In genomic region chr13:97226788-97227627, GRCh38 we compare ENCODE assay signal across 8 cellular contexts. TPM values are rescaled to one million over a fixed set of nuclear protein-coding genes. Genes with fewer than 3 reads are reported as not detected.
DNase-seq lines count a peak whose midpoint lies in the region; ATAC-seq, FAIRE-seq and TF ChIP-seq lines count a peak whose summit lies in the region.

No MANE protein-coding gene starts in this region.

- peaks cover 40% of the 10 kb centered on the region for H3K4me1 ChIP-seq in Caco-2
- H3K4me1 ChIP-seq in fibroblast of lung (ENCODE audit: control insufficient read depth, extremely low read depth, insufficient read depth, low read length) = peaks cover 13% of the 10 kb centered on the region
- H3K4me1 ChIP-seq in skeletal muscle satellite cell (ENCODE audit: control insufficient read depth, insufficient read depth, low read length) = peaks cover 43% of the 10 kb centered on the region

- CTCF ChIA-PET in Caco-2 (lab: Charles Lee) = no interaction called here

- H3K9me3 ChIP-seq in Caco-2 (no peaks in the 10 kb centered on the region), fibroblast of lung (ENCODE audit: control insufficient read depth, insufficient read depth, low read depth, low read length) (no peaks in the 10 kb centered on the region), skeletal muscle satellite cell (replicated peaks; ENCODE audit: low read length) (no peaks in the 10 kb centered on the region)

- no peaks in the 10 kb centered on the region for H3K9me3 Mint-ChIP-seq in Caco-2 (ENCODE audit: unreplicated experiment)
- no peaks in the 10 kb centered on the region for H3K9me3 Mint-ChIP-seq in activated CD4-positive, alpha-beta T cell treated with anti-CD3 and anti-CD28 coated beads, Interleukin-2, amount 10 ng/mL, durations not matched to agents 24 days and 14 days

- peak overlapping the region; percentile 25 for H3K27ac Mint-ChIP-seq in Caco-2 (ENCODE audit: unreplicated experiment)
- peak overlapping the region; percentile 70 for H3K27ac Mint-ChIP-seq in activated CD4-positive, alpha-beta T cell treated with anti-CD3 and anti-CD28 coated beads, Interleukin-2, amount 10 ng/mL, durations not matched to agents 24 days and 14 days

- FAIRE-seq in RCC 7860 (lab: Jason Lieb, UNC) = no peak

- H3K4me3 Mint-ChIP-seq in Caco-2 (ENCODE audit: unreplicated experiment) = peak overlapping the region; percentile 13
- H3K4me3 Mint-ChIP-seq in activated CD4-positive, alpha-beta T cell treated with anti-CD3 and anti-CD28 coated beads, Interleukin-2, amount 10 ng/mL, durations not matched to agents 24 days and 14 days = peak overlapping the region; percentile 86

- DNase-seq in Caco-2 = no peak
- peak; percentile 85 for DNase-seq in activated CD4-positive, alpha-beta T cell treated with anti-CD3 and anti-CD28 coated beads, Interleukin-2, amount 10 ng/mL, durations not matched to agents 24 days and 14 days
- no peak for DNase-seq in fibroblast of lung (ENCODE audit: low read depth in 2 of 2)
- DNase-seq in RCC 7860 (ENCODE audit: low spot score) = no peak
- no peak for DNase-seq in NOMO-1 treated with dmso at 0.1 percent for 144 hours (lab: John Stamatoyannopoulos, UW; ENCODE audit: unreplicated experiment)

- no peak overlapping the region for H3K27ac ChIP-seq in fibroblast of lung (ENCODE audit: insufficient read depth, low read length)

- ATAC-seq in GM19397 (IDR thresholded peaks at IDR 0.05; ENCODE audit: unreplicated experiment) (peak; percentile 41), HG03378 (IDR thresholded peaks at IDR 0.05; ENCODE audit: unreplicated experiment) (peak; percentile 54)

- peaks cover 31% of the 10 kb centered on the region for H3K36me3 Mint-ChIP-seq in Caco-2 (ENCODE audit: insufficient read depth, unreplicated experiment)
- peaks cover 6% of the 10 kb centered on the region for H3K36me3 Mint-ChIP-seq in activated CD4-positive, alpha-beta T cell treated with anti-CD3 and anti-CD28 coated beads, Interleukin-2, amount 10 ng/mL, durations not matched to agents 24 days and 14 days (ENCODE audit: low read depth)

- BruUV-seq in Caco-2 (replicated peaks; lab: Mats Ljungman, UMichigan) = no TSS peak

- H3K36me3 ChIP-seq in Caco-2 (ENCODE audit: control insufficient read depth, insufficient read depth, low read length) = no peaks in the 10 kb centered on the region
- no peaks in the 10 kb centered on the region for H3K36me3 ChIP-seq in fibroblast of lung (ENCODE audit: control insufficient read depth, insufficient read depth, low read length)
- no peaks in the 10 kb centered on the region for H3K36me3 ChIP-seq in skeletal muscle satellite cell (ENCODE audit: insufficient read depth, low read length)

- peak overlapping the region; percentile 26 for H3K4me2 ChIP-seq in fibroblast of lung (ENCODE audit: extremely low read depth, insufficient read depth, low read length)
- peak overlapping the region; percentile 35 for H3K4me2 ChIP-seq in skeletal muscle satellite cell (ENCODE audit: low read length)

- no peaks in the 10 kb centered on the region for H4K20me1 ChIP-seq in fibroblast of lung (ENCODE audit: control insufficient read depth, extremely low read depth, insufficient read depth, low read length)

- no peaks in the 10 kb centered on the region for H3K27me3 Mint-ChIP-seq in Caco-2 (ENCODE audit: insufficient read depth, unreplicated experiment)
- no peaks in the 10 kb centered on the region for H3K27me3 Mint-ChIP-seq in activated CD4-positive, alpha-beta T cell treated with anti-CD3 and anti-CD28 coated beads, Interleukin-2, amount 10 ng/mL, durations not matched to agents 24 days and 14 days

- H3K4me1 Mint-ChIP-seq in Caco-2 (ENCODE audit: low read depth, unreplicated experiment) = peaks cover 37% of the 10 kb centered on the region
- peaks cover 42% of the 10 kb centered on the region for H3K4me1 Mint-ChIP-seq in activated CD4-positive, alpha-beta T cell treated with anti-CD3 and anti-CD28 coated beads, Interleukin-2, amount 10 ng/mL, durations not matched to agents 24 days and 14 days

- H3K27me3 ChIP-seq in Caco-2 (replicated peaks; ENCODE audit: control insufficient read depth, insufficient read depth, low read length) (no peaks in the 10 kb centered on the region), fibroblast of lung (ENCODE audit: control insufficient read depth, insufficient read depth, low read length) (no peaks in the 10 kb centered on the region), skeletal muscle satellite cell (ENCODE audit: control insufficient read depth, insufficient read depth, low read length) (no peaks in the 10 kb centered on the region)

- H3K79me2 ChIP-seq in fibroblast of lung (ENCODE audit: control insufficient read depth, insufficient read depth, low read length) = peaks cover 90% of the 10 kb centered on the region

- TF ChIP-seq CTCF in Caco-2 (IDR thresholded peaks at IDR 0.05; ENCODE audit: insufficient read depth in 1 of 2, low read depth in 1 of 2, low read length in 1 of 2, severe bottlenecking in 1 of 2, unreplicated experiment in 1 of 2) = no peak
- TF ChIP-seq CTCF in fibroblast of lung (conservative IDR thresholded peaks at IDR 0.05 in 1 of 2, IDR thresholded peaks at IDR 0.05 in 1 of 2; ENCODE audit: low read depth in 1 of 2, low read length in 2 of 2) = no peak

- POLR2A ChIA-PET in Caco-2 (lab: Charles Lee) = interaction anchor here (0.6 to 1.1 kb wide), 2 partner anchors 12 to 85 kb away, joined by 3 to 4 read pairs; no protein-coding TSS in a partner anchor

- H3K9ac ChIP-seq in fibroblast of lung (ENCODE audit: insufficient read depth, low read length) (no peak overlapping the region), skeletal muscle satellite cell (ENCODE audit: low read depth, low read length) (no peak overlapping the region)

- H3K4me3 ChIP-seq in Caco-2 (ENCODE audit: low read depth, low read length) = no peak overlapping the region
- H3K4me3 ChIP-seq in fibroblast of lung (replicated peaks in 1 of 4; ENCODE audit: control extremely low read depth in 1 of 4, insufficient read depth in 1 of 4, low read depth in 3 of 4, low read length in 4 of 4) = peak overlapping the region in 2 of 4 experiments; percentile 33 to 98
- H3K4me3 ChIP-seq in skeletal muscle satellite cell (ENCODE audit: low read length) = no peak overlapping the region

- no peak overlapping the region for H2AFZ ChIP-seq in fibroblast of lung (ENCODE audit: low read length)

- intact Hi-C loops in Caco-2 (cut with micrococcal nuclease; ENCODE audit: unreplicated experiment) = no loop called here
- intact Hi-C loops in activated CD4-positive, alpha-beta T cell treated with anti-CD3 and anti-CD28 coated beads, Interleukin-2, amount 10 ng/mL, durations not matched to agents 24 days and 14 days (cut with micrococcal nuclease) = loop anchor here (1.0 to 10.0 kb wide), 5 partner anchors 14 to 748 kb away; no protein-coding TSS in a partner anchor

RNA-seq across cellular contexts. Expression of gene MBNL2, which starts 4.9 kb away (rescaled TPM):
- total RNA-seq in Caco-2 (2022) = 41.6 TPM in 2 replicates
- total RNA-seq in activated CD4-positive, alpha-beta T cell treated with anti-CD3 and anti-CD28 coated beads, Interleukin-2, amount 10 ng/mL, durations not matched to agents 24 days and 14 days = 22.0 and 24.5 TPM in 2 replicates
- 54.7 and 61.1 TPM in 2 replicates for total RNA-seq in fibroblast of lung
- polyA plus RNA-seq in fibroblast of lung = 42.0 and 48.9 TPM in 2 replicates
- polyA plus RNA-seq in fibroblast of lung (2012) = 32.3 and 39.9 TPM in 2 replicates
- polyA minus RNA-seq in fibroblast of lung (ENCODE audit: low replicate concordance) = 25.1 and 35.2 TPM in 2 replicates
- 28.6 and 29.7 TPM in 2 replicates for total RNA-seq in skeletal muscle satellite cell (2012; rRNA removed)
